In genomic region chr1:2300004-2300771, GRCh38 we compare ENCODE assay signal across 8 cellular contexts.
DNase-seq lines count a peak whose midpoint lies in the region; ATAC-seq, FAIRE-seq and TF ChIP-seq lines count a peak whose summit lies in the region.

No MANE protein-coding gene starts in this region.

- intact Hi-C loops in adrenal gland (cut with DNase I), result no loop called here
- intact Hi-C loops in tibial artery (cut with DNase I; ENCODE audit: low total_unique reads), result no loop called here

- H3K4me1 ChIP-seq in adrenal gland (replicated peaks in 1 of 2) (peaks cover 6 to 37% of the 10 kb centered on the region in 2 donors), osteoblast (ENCODE audit: insufficient read depth, low read length) (peaks cover 24% of the 10 kb centered on the region), tibial artery (peaks cover 13 to 76% (median 59%) of the 10 kb centered on the region in 4 donors)

- H3K36me3 ChIP-seq in adrenal gland (replicated peaks in 1 of 2), result peaks cover 0 to 18% of the 10 kb centered on the region in 2 donors
- peaks cover 36% of the 10 kb centered on the region for H3K36me3 ChIP-seq in osteoblast (ENCODE audit: insufficient read depth, low read length)
- peaks cover 22 to 37% (median 24%) of the 10 kb centered on the region in 3 donors for H3K36me3 ChIP-seq in tibial artery

- peak; percentile 83 for ATAC-seq in HG02798 (IDR thresholded peaks at IDR 0.05; ENCODE audit: poor library complexity, unreplicated experiment)

- H3K27ac ChIP-seq in adrenal gland, result peak overlapping the region; percentile 6 to 93 (median 66)
- peak overlapping the region; percentile 65 for H3K27ac ChIP-seq in osteoblast (ENCODE audit: low read depth, low read length)
- peak overlapping the region; percentile 73 to 74 for H3K27ac ChIP-seq in tibial artery

- TF ChIP-seq CTCF in adrenal gland (IDR thresholded peaks at IDR 0.05) (no peak), osteoblast (IDR thresholded peaks at IDR 0.05; ENCODE audit: extremely low read depth, low read depth, low read length) (no peak), tibial artery (IDR thresholded peaks at IDR 0.05) (no peak)

- FAIRE-seq in GM18507 (lab: Jason Lieb, UNC), result peak; percentile 98

- peaks cover 98% of the 10 kb centered on the region for H3K79me2 ChIP-seq in osteoblast (ENCODE audit: insufficient read depth, low read length)

- peak overlapping the region; percentile 55 for H3K4me2 ChIP-seq in osteoblast (ENCODE audit: insufficient read depth, low read length)

- H3K4me3 ChIP-seq in adrenal gland (peak overlapping the region in 1 of 4 donors; percentile 43), osteoblast (ENCODE audit: insufficient read depth, low read length) (peak overlapping the region; percentile 46), tibial artery (peak overlapping the region; percentile 22 to 41)

- DNase-seq in GM18507 (ENCODE audit: extremely low spot score, insufficient read length, low read depth), result peak; percentile 86
- DNase-seq in T follicular helper cell (ENCODE audit: low read depth), result peak; percentile 68
- DNase-seq in adrenal gland, result no peak
- no peak for DNase-seq in osteoblast (ENCODE audit: insufficient read length, low spot score, missing footprints)
- DNase-seq in tibial artery, result no peak
- DNase-seq in SKM-1 treated with dmso at 0.1 percent for 144 hours (lab: John Stamatoyannopoulos, UW; ENCODE audit: unreplicated experiment), result no peak
- no peak for DNase-seq in NCI-H446 treated with DMSO at 0.1 percent for 48 hours (lab: John Stamatoyannopoulos, UW)

- H4K20me1 ChIP-seq in osteoblast (ENCODE audit: insufficient read depth, low read length), result peaks cover 81% of the 10 kb centered on the region

- H3K27me3 ChIP-seq in adrenal gland (no peaks in the 10 kb centered on the region), osteoblast (ENCODE audit: insufficient read depth, low read length) (no peaks in the 10 kb centered on the region), tibial artery (no peaks in the 10 kb centered on the region)

- H3K9me3 ChIP-seq in adrenal gland (replicated peaks in 1 of 3) (no peaks in the 10 kb centered on the region), osteoblast (ENCODE audit: low read depth, low read length) (no peaks in the 10 kb centered on the region), tibial artery (no peaks in the 10 kb centered on the region)

- H2AFZ ChIP-seq in osteoblast (ENCODE audit: low read length), result no peak overlapping the region

- WGBS in adrenal gland, 4 donors, result 64 to 73% (median 69%) methylated on average over 4 to 32 of the region's 32 CpGs

- TF ChIP-seq POLR2A in adrenal gland (IDR thresholded peaks at IDR 0.05), result no peak

Comparison
In these comparisons a context has a peak if more than half of its experiments do, and no peak if none do; other contexts are left out.
1. DNase-seq: peak in GM18507 (single experiment) and T follicular helper cell (single experiment); none in adrenal gland (0 of 7), osteoblast (single experiment), tibial artery (0 of 2), SKM-1 treated with dmso at 0.1 percent for 144 hours (single experiment) and NCI-H446 treated with DMSO at 0.1 percent for 48 hours (single experiment).
2. Peak in every context shown above with its lines, with median percentiles within 50 percentile points of each other: H3K27ac ChIP-seq.